24 cellular contexts compared by ENCODE assay signal in genomic region chr18:29157905-29158304, GRCh38.
DNase-seq lines count a peak whose midpoint lies in the region; ATAC-seq and TF ChIP-seq lines count a peak whose summit lies in the region.
"Had no signal": no experiment of that assay in that cellular context is flagged by ENCODE, and none has a peak within 500 bp of the region (broad histone marks: within the 10 kb centered on the region; RNA-seq: fewer than 3 reads in every experiment).

No MANE protein-coding gene starts in this region.

- POLR2A ChIA-PET in MCF 10A (lab: Yijun Ruan, JAX), result no interaction called here

- no peak for TF ChIP-seq CTCF in MCF 10A (IDR thresholded peaks at IDR 0.05; ENCODE audit: unreplicated experiment)
- TF ChIP-seq CTCF in breast epithelium (IDR thresholded peaks at IDR 0.05), result no peak
- no peak for TF ChIP-seq CTCF in epithelial cell of esophagus (IDR thresholded peaks at IDR 0.05; ENCODE audit: insufficient read depth, low read depth, low read length, missing control alignments)

- H3K4me3 Mint-ChIP-seq in MCF 10A (ENCODE audit: unreplicated experiment), result peak overlapping the region; percentile 69
- H3K4me3 Mint-ChIP-seq: CD8-positive, alpha-beta T cell; H9; IgD-negative memory B cell; T-cell had no signal

- H3K27ac ChIP-seq in breast epithelium, result no peak overlapping the region
- H3K27ac ChIP-seq: 22Rv1, GM23248 had no signal

- DNase-seq in MCF 10A (ENCODE audit: unreplicated experiment) (no peak), breast epithelium (ENCODE audit: low spot score in 2 of 2) (no peak), epithelial cell of esophagus (ENCODE audit: low read depth) (no peak), DMS153 (lab: John Stamatoyannopoulos, UW) (no peak), COLO668 (lab: John Stamatoyannopoulos, UW; ENCODE audit: unreplicated experiment) (no peak)
- no peak for DNase-seq in activated CD4-positive, alpha-beta T cell treated with anti-CD3 and anti-CD28 coated beads, Interleukin-2, amount 50 U/mL, for 4 hours
- DNase-seq: AML-193; C1 segment of cervical spinal cord; CD8-positive, alpha-beta T cell; DMS53; GM23248; H9; NCI-H1417; NCI-H1694 treated with DMSO at 0.1 percent for 48 hours; NCI-H2081 treated with DMSO at 0.1 percent for 48 hours; NCI-H2171 treated with DMSO at 0.1 percent for 48 hours; NCI-H446; NCI-H526; SHP77 treated with DMSO at 0.1 percent for 48 hours; T-cell had no signal

- H3K9me3 ChIP-seq in breast epithelium, result no peaks in the 10 kb centered on the region

- H3K36me3 Mint-ChIP-seq in MCF 10A (ENCODE audit: insufficient read depth, unreplicated experiment), result peaks cover 4% of the 10 kb centered on the region
- H3K36me3 Mint-ChIP-seq: CD8-positive, alpha-beta T cell; IgD-negative memory B cell; T-cell had no signal

- CTCF ChIA-PET in MCF 10A (lab: Yijun Ruan, JAX), result no interaction called here

- H3K36me3 ChIP-seq in breast epithelium, result no peaks in the 10 kb centered on the region

- no peaks in the 10 kb centered on the region for H3K27me3 Mint-ChIP-seq in MCF 10A (ENCODE audit: insufficient read depth, unreplicated experiment)
- H3K27me3 Mint-ChIP-seq: IgD-negative memory B cell, T-cell had no signal

- ATAC-seq in SK-N-SH treated with all-trans-retinoic acid at 6 μM for 48 hours (no peak), GM19455 (IDR thresholded peaks at IDR 0.05; ENCODE audit: unreplicated experiment) (no peak)
- ATAC-seq: CD8-positive, alpha-beta T cell; T-cell had no signal

- H3K9me3 Mint-ChIP-seq in MCF 10A (ENCODE audit: unreplicated experiment), result no peaks in the 10 kb centered on the region
- H3K9me3 Mint-ChIP-seq: H9 had no signal

- H3K4me3 ChIP-seq in breast epithelium, result no peak overlapping the region
- peak overlapping the region; percentile 43 for H3K4me3 ChIP-seq in epithelial cell of esophagus (ENCODE audit: low read length)
- H3K4me3 ChIP-seq: GM23248 had no signal

- no peaks in the 10 kb centered on the region for H3K27me3 ChIP-seq in breast epithelium

- TSS peak; percentile 2 for BruUV-seq in MCF 10A (replicated peaks; lab: Mats Ljungman, UMichigan)

- no peak for TF ChIP-seq POLR2A in breast epithelium (IDR thresholded peaks at IDR 0.05)

- peaks cover 54% of the 10 kb centered on the region for H3K4me1 Mint-ChIP-seq in MCF 10A (ENCODE audit: insufficient read depth, unreplicated experiment)
- H3K4me1 Mint-ChIP-seq: IgD-negative memory B cell, T-cell had no signal

- intact Hi-C loops in MCF 10A (cut with micrococcal nuclease), result loop anchor here (10.0 kb wide), 1 partner anchor 347 kb away; no protein-coding TSS in a partner anchor
- intact Hi-C loops in breast epithelium (cut with DNase I; ENCODE audit: low total_unique reads), result no loop called here

- no peaks in the 10 kb centered on the region for H3K4me1 ChIP-seq in breast epithelium

- no peak overlapping the region for H3K27ac Mint-ChIP-seq in MCF 10A (ENCODE audit: low read depth, unreplicated experiment)
- H3K27ac Mint-ChIP-seq: CD8-positive, alpha-beta T cell; H9; IgD-negative memory B cell; T-cell had no signal

TF ChIP-seq in SK-N-SH treated with all-trans-retinoic acid at 6 μM for 48 hours, 23 proteins besides CTCF, POLR2A, EP300 and RAD21:
- TF ChIP-seq PPARA (CRISPR knock-in tag; IDR thresholded peaks at IDR 0.05; ENCODE audit: borderline replicate concordance), result no peak
- no peak for TF ChIP-seq ZFP30 (CRISPR knock-in tag; IDR thresholded peaks at IDR 0.05)
- no peak for TF ChIP-seq CREB5 (CRISPR knock-in tag; IDR thresholded peaks at IDR 0.05; ENCODE audit: low read depth)
- TF ChIP-seq ESRRG (CRISPR knock-in tag; IDR thresholded peaks at IDR 0.05), result no peak
- peak; percentile 65; the same call in 1 of the 2 replicates for TF ChIP-seq ISL1 (CRISPR knock-in tag; IDR thresholded peaks at IDR 0.05)
- no peak for TF ChIP-seq ZFP3 (CRISPR knock-in tag; IDR thresholded peaks at IDR 0.05)
